8 cellular contexts compared by ENCODE assay signal in genomic region chr18:59502222-59502898, GRCh38.
A peak's percentile ranks its signal among the peaks of the same experiment; 100 is the strongest.
DNase-seq lines count a peak whose midpoint lies in the region; ATAC-seq, FAIRE-seq and TF ChIP-seq lines count a peak whose summit lies in the region.
"Had no signal": no experiment of that assay in that cellular context is flagged by ENCODE, and none has a peak within 500 bp of the region (broad histone marks: within the 10 kb centered on the region; RNA-seq: fewer than 3 reads in every experiment).

No MANE protein-coding gene starts in this region.

- H4K5ac ChIP-seq in IMR-90 (ENCODE audit: low read depth, low read length), result peak overlapping the region; percentile 89

- peak overlapping the region; percentile 61 for H3K4me2 ChIP-seq in IMR-90 (ENCODE audit: low read depth, low read length)

- H2AK5ac ChIP-seq in IMR-90 (ENCODE audit: low read depth, low read length), result peak overlapping the region; percentile 86; the same call in 1 of the 2 replicates

- ATAC-seq in IMR-90 (ENCODE audit: low read depth) (peak; percentile 84), lung (ENCODE audit: insufficient read depth, low FRiP score) (peak; percentile 72), GM21360 (IDR thresholded peaks at IDR 0.05; ENCODE audit: unreplicated experiment) (no peak), HG02884 (IDR thresholded peaks at IDR 0.05; ENCODE audit: unreplicated experiment) (no peak)

- dilution Hi-C loops in IMR-90 (cut with HindIII; ENCODE audit: low sequenced_read_pairs, unreplicated experiment), result no loop called here

- H2AFZ ChIP-seq in IMR-90 (replicated peaks; ENCODE audit: low read length, poor library complexity), result peak overlapping the region; percentile 2

- no peak overlapping the region for H3K4me3 ChIP-seq in IMR-90 (ENCODE audit: insufficient read depth, low read depth, low read length)
- H3K4me3 ChIP-seq in choroid plexus epithelial cell (ENCODE audit: low read depth, low read length), result no peak overlapping the region
- no peak overlapping the region for H3K4me3 ChIP-seq in lung
- H3K4me3 ChIP-seq: ascending aorta had no signal

- CTCF ChIA-PET in IMR-90 (lab: Yijun Ruan, JAX), result interaction anchor here (0.7 kb wide), 2 partner anchors 145 to 195 kb away, joined by 3 to 4 read pairs; partner anchors contain the start of gene CCBE1

- H2AK9ac ChIP-seq in IMR-90 (replicated peaks; ENCODE audit: low read depth, low read length, poor library complexity), result peak overlapping the region; percentile 25

- H4K8ac ChIP-seq in IMR-90 (ENCODE audit: low read depth in 2 of 2, low read length in 2 of 2), result peak overlapping the region; percentile 44 to 45; a peak in 2 of 4 replicates

- peak overlapping the region; percentile 64 for H3K14ac ChIP-seq in IMR-90 (replicated peaks; ENCODE audit: low read depth, low read length)

- H3K18ac ChIP-seq in IMR-90 (ENCODE audit: low read depth, low read length), result peak overlapping the region; percentile 86

- TF ChIP-seq POLR2A in IMR-90 (IDR thresholded peaks at IDR 0.05; ENCODE audit: low read depth, low read length), result no peak

- peak overlapping the region; percentile 67 for H3K9ac ChIP-seq in IMR-90 (ENCODE audit: low read depth, low read length)

- in situ Hi-C loops in IMR-90 (cut with MboI; ENCODE audit: low sequenced_read_pairs), result no loop called here

- intact Hi-C loops in IMR-90 (cut with micrococcal nuclease), result loop anchor here (2.0 kb wide), 1 partner anchor 18 kb away; no protein-coding TSS in a partner anchor

- H3K4me1 ChIP-seq in IMR-90 (ENCODE audit: control insufficient read depth, insufficient read depth, low read length) (peaks cover 28% of the 10 kb centered on the region), lung (ENCODE audit: control insufficient read depth in 2 of 2, insufficient read depth in 2 of 2, low read length in 2 of 2) (peaks cover 2 to 5% of the 10 kb centered on the region in 2 donors)

- peak overlapping the region; percentile 77 for H2BK120ac ChIP-seq in IMR-90 (ENCODE audit: low read depth, low read length)

- no peak for TF ChIP-seq RAD21 in IMR-90 (IDR thresholded peaks at IDR 0.05; ENCODE audit: low read length)

- no peak overlapping the region for H3K56ac ChIP-seq in IMR-90 (ENCODE audit: extremely low read depth, insufficient read depth, low read length)

- H3K79me1 ChIP-seq in IMR-90 (ENCODE audit: low read depth in 1 of 2, low read length in 2 of 2), result peaks cover 33 to 68% of the 10 kb centered on the region in 2 experiments; a peak in 3 of 4 replicates

- no peak for FAIRE-seq in urothelium cell line (lab: Jason Lieb, UNC)

- H4K20me1 ChIP-seq in IMR-90 (ENCODE audit: insufficient read depth, low read length), result peaks cover 49% of the 10 kb centered on the region

- H3K36me3 ChIP-seq in IMR-90 (ENCODE audit: control insufficient read depth, insufficient read depth, low read length) (no peaks in the 10 kb centered on the region), lung (ENCODE audit: control insufficient read depth in 2 of 2, insufficient read depth in 2 of 2, low read length in 2 of 2) (no peaks in the 10 kb centered on the region)
- H3K36me3 ChIP-seq: ascending aorta had no signal

- TF ChIP-seq CTCF in IMR-90 (conservative IDR thresholded peaks at IDR 0.05; ENCODE audit: low read depth, low read length) (no peak), choroid plexus epithelial cell (conservative IDR thresholded peaks at IDR 0.05; ENCODE audit: low read depth, low read length) (no peak), lung (IDR thresholded peaks at IDR 0.05; ENCODE audit: control extremely low read depth, extremely low read depth) (no peak)

- peak overlapping the region; percentile 35 for H2BK5ac ChIP-seq in IMR-90 (ENCODE audit: low read depth, low read length, poor library complexity, severe bottlenecking)

- BruUV-seq in IMR-90 (replicated peaks; lab: Mats Ljungman, UMichigan), result no TSS peak

- peak overlapping the region; percentile 30; the same call in 1 of the 3 replicates for H2BK15ac ChIP-seq in IMR-90 (ENCODE audit: low read depth, low read length)

- H2BK20ac ChIP-seq in IMR-90 (ENCODE audit: low read depth, low read length), result peak overlapping the region; percentile 66

- peak overlapping the region; percentile 67 for H4K91ac ChIP-seq in IMR-90 (ENCODE audit: insufficient read depth, low read depth, low read length)

- peak overlapping the region; percentile 73 for H3K4ac ChIP-seq in IMR-90 (ENCODE audit: low read depth, low read length)

- peak overlapping the region; percentile 94 for H3K27ac ChIP-seq in IMR-90 (ENCODE audit: insufficient read depth, low read length)
- peak overlapping the region; percentile 70 to 87 for H3K27ac ChIP-seq in lung (ENCODE audit: low read depth in 1 of 2, low read length in 1 of 2)
- H3K27ac ChIP-seq: ascending aorta had no signal

- POLR2A ChIA-PET in IMR-90 (lab: Charles Lee; ENCODE audit: unreplicated experiment), result interaction anchor here (0.6 kb wide), 1 partner anchor 157 kb away, joined by 4 read pairs; no protein-coding TSS in a partner anchor

- peaks cover 30% of the 10 kb centered on the region for H3K9me1 ChIP-seq in IMR-90 (ENCODE audit: insufficient read depth, low read length)

- DNase-seq in IMR-90 (peak; percentile 94), choroid plexus epithelial cell (ENCODE audit: low read depth) (peak; percentile 95), lung (ENCODE audit: low spot score) (peak; percentile 36), urothelium cell line (ENCODE audit: low spot score) (peak; percentile 38)
- no peak for DNase-seq in activated naive CD4-positive, alpha-beta T cell (lab: John Stamatoyannopoulos, UW)

- no peaks in the 10 kb centered on the region for H3K27me3 ChIP-seq in IMR-90 (ENCODE audit: control insufficient read depth, insufficient read depth, low read length)
- H3K27me3 ChIP-seq in lung (ENCODE audit: control insufficient read depth, insufficient read depth), result no peaks in the 10 kb centered on the region
- H3K27me3 ChIP-seq: ascending aorta had no signal

- H3K9me3 ChIP-seq in IMR-90 (ENCODE audit: control insufficient read depth, insufficient read depth, low read length), result no peaks in the 10 kb centered on the region
- peaks cover 0 to 3% of the 10 kb centered on the region in 2 donors for H3K9me3 ChIP-seq in lung (ENCODE audit: control insufficient read depth in 2 of 2, insufficient read depth in 1 of 2, low read length in 1 of 2)
- H3K9me3 ChIP-seq: ascending aorta had no signal

- H3K23ac ChIP-seq in IMR-90 (ENCODE audit: low read depth, low read length), result peak overlapping the region; percentile 4

- WGBS in IMR-90 (ENCODE audit: extremely low coverage in 2 of 2, insufficient read length in 1 of 2), 2 experiments, result 0% methylated on average over 4 of the region's 9 CpGs; no CpG with 5 or more reads in 1 of the 2 experiments
- WGBS in lung, 2 donors, result 38 to 44% methylated on average over 9 of the region's 9 CpGs

TF ChIP-seq in IMR-90, 13 proteins besides CTCF, POLR2A, EP300 and RAD21:
- TF ChIP-seq BHLHE40 (IDR thresholded peaks at IDR 0.05; ENCODE audit: low read depth, low read length), result peak; percentile 86
- no peak for TF ChIP-seq RCOR1 (IDR thresholded peaks at IDR 0.05; ENCODE audit: insufficient replicate concordance, low read length)
- 0 out of 2 replicates have a peak, but pooled peaks have one; percentile 43 for TF ChIP-seq MXI1 (IDR thresholded peaks at IDR 0.05; ENCODE audit: borderline replicate concordance, low read depth, low read length)
- TF ChIP-seq CEBPB (IDR thresholded peaks at IDR 0.05; ENCODE audit: low read depth, low read length), result peak; percentile 81
- TF ChIP-seq MAFK (IDR thresholded peaks at IDR 0.05; ENCODE audit: low read depth, low read length), result no peak
- TF ChIP-seq FOS (IDR thresholded peaks at IDR 0.05; ENCODE audit: low read depth, low read length), result 0 out of 2 replicates have a peak, but pooled peaks have one; percentile 40
- TF ChIP-seq CHD1 (IDR thresholded peaks at IDR 0.05; ENCODE audit: low read depth, low read length), result no peak

Comparison
In these comparisons a context has a peak if more than half of its experiments do, and no peak if none do; other contexts are left out.
1. ATAC-seq: peak in IMR-90 (single experiment) and lung (single experiment); none in GM21360 (single experiment) and HG02884 (single experiment).
2. DNase-seq: peak in IMR-90 (single experiment), choroid plexus epithelial cell (single experiment), lung (single experiment) and urothelium cell line (single experiment); none in activated naive CD4-positive, alpha-beta T cell (0 of 4).